In genomic region chr5:156664832-156665231, GRCh38 we compare ENCODE assay signal across 7 cellular contexts.
A peak's percentile ranks its signal among the peaks of the same experiment; 100 is the strongest.
DNase-seq lines count a peak whose midpoint lies in the region; ATAC-seq and TF ChIP-seq lines count a peak whose summit lies in the region.
"Not testable (repeated sequence)": the region's sequence is repeated elsewhere in the genome, so short reads cannot be mapped to it uniquely, and the experiment has no call there.

No MANE protein-coding gene starts in this region.

- H3K4me3 Mint-ChIP-seq in WTC11; activated T-cell treated with anti-CD3 and anti-CD28 coated beads, Interleukin-2, amount 50 U/mL, for 72 hours; chondrocyte (ENCODE audit: unreplicated experiment); type B pancreatic cell: not testable (repeated sequence)

- not testable (repeated sequence) for H3K27me3 Mint-ChIP-seq in WTC11 (ENCODE audit: low read depth); activated T-cell treated with anti-CD3 and anti-CD28 coated beads, Interleukin-2, amount 50 U/mL, for 72 hours (ENCODE audit: low read depth); chondrocyte (ENCODE audit: low read depth); type B pancreatic cell

- H3K36me3 ChIP-seq in mucosa of descending colon (ENCODE audit: low read depth): not testable (repeated sequence)

- not testable (repeated sequence) for H3K36me3 Mint-ChIP-seq in WTC11; activated T-cell treated with anti-CD3 and anti-CD28 coated beads, Interleukin-2, amount 50 U/mL, for 72 hours (ENCODE audit: insufficient read depth in 2 of 2); chondrocyte (ENCODE audit: low read depth); type B pancreatic cell

- not testable (repeated sequence) for H3K9me3 ChIP-seq in mucosa of descending colon

- not testable (repeated sequence) for H3K9me3 Mint-ChIP-seq in WTC11; activated T-cell treated with anti-CD3 and anti-CD28 coated beads, Interleukin-2, amount 50 U/mL, for 72 hours; chondrocyte (ENCODE audit: low read depth); type B pancreatic cell

- not testable (repeated sequence) for H3K27ac Mint-ChIP-seq in WTC11; activated T-cell treated with anti-CD3 and anti-CD28 coated beads, Interleukin-2, amount 50 U/mL, for 72 hours; chondrocyte (ENCODE audit: unreplicated experiment); type B pancreatic cell

- 0 out of 2 replicates have a peak, but pooled peaks have one; percentile 3 for TF ChIP-seq CTCF in GM12875 (IDR thresholded peaks at IDR 0.05; ENCODE audit: borderline replicate concordance, insufficient read depth, low read depth, low read length)
- TF ChIP-seq CTCF in LNCaP clone FGC (IDR thresholded peaks at IDR 0.05; ENCODE audit: control insufficient read depth, extremely low read depth, insufficient read depth): peak; percentile 32
- TF ChIP-seq CTCF in WTC11 (IDR thresholded peaks at IDR 0.05); mucosa of descending colon (IDR thresholded peaks at IDR 0.05): not testable (repeated sequence)
- TF ChIP-seq CTCF in chondrocyte (IDR thresholded peaks at IDR 0.05): peak; percentile 8
- TF ChIP-seq CTCF in type B pancreatic cell (conservative IDR thresholded peaks at IDR 0.05): peak; percentile 14

- not testable (repeated sequence) for ATAC-seq in WTC11; activated T-cell treated with anti-CD3 and anti-CD28 coated beads, Interleukin-2, amount 50 U/mL, for 72 hours (replicated peaks in 1 of 2); mucosa of descending colon

- not testable (repeated sequence) for H3K4me3 ChIP-seq in GM12875 (ENCODE audit: low read depth, low read length); LNCaP clone FGC (ENCODE audit: low read depth, low read length); mucosa of descending colon

- peaks cover 19% of the 10 kb centered on the region for H3K4me1 Mint-ChIP-seq in WTC11
- H3K4me1 Mint-ChIP-seq in activated T-cell treated with anti-CD3 and anti-CD28 coated beads, Interleukin-2, amount 50 U/mL, for 72 hours (ENCODE audit: low read depth); chondrocyte (ENCODE audit: low read depth); type B pancreatic cell (ENCODE audit: unreplicated experiment): not testable (repeated sequence)

- CTCF ChIA-PET in WTC11 (lab: Charles Lee): not testable (repeated sequence)

- not testable (repeated sequence) for DNase-seq in LNCaP clone FGC (ENCODE audit: low read depth); chondrocyte (ENCODE audit: low spot score); type B pancreatic cell (ENCODE audit: extremely low spot score, unreplicated experiment)
- DNase-seq in WTC11 (ENCODE audit: low spot score) (peak; percentile 60), mucosa of descending colon (peak in 2 of 3 donors; percentile 6 to 23)
- DNase-seq in activated T-cell treated with anti-CD3 and anti-CD28 coated beads, Interleukin-2, amount 50 U/mL, for 72 hours: peak; percentile 13 to 16

- not testable (repeated sequence) for H3K4me1 ChIP-seq in mucosa of descending colon (ENCODE audit: low read depth)

- POLR2A ChIA-PET in WTC11 (lab: Charles Lee): not testable (repeated sequence)

- intact Hi-C loops in mucosa of descending colon (cut with DNase I, micrococcal nuclease): not testable (repeated sequence)
